In the genomic region with DNA sequence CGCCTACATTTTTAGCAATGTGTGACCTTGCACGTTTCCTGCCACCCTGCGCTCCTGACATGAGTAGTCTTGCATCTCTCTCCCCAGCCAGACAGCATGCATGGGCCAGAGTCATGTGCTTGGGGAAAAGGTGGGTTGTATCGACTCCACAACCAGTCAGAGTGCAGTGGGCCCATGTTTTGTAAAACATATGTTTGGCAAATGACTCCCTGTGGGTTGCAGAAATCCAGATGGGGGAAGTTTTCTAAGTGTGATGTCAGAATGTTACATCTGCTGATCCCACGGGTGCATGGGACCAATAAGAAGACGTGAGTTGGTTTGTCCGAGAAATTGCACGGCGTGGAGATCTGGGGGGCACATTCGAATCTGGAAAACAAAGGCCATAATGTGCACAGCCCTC, we compare ENCODE assay signal across 29 cellular contexts.
"Had no signal": no experiment of that assay in that cellular context is flagged by ENCODE, and none has a peak within 500 bp of the region (broad histone marks: within the 10 kb centered on the region; RNA-seq: fewer than 3 reads in every experiment).

No MANE protein-coding gene starts in this region.

- H3K4me1 Mint-ChIP-seq: activated CD4-positive, alpha-beta T cell treated with anti-CD3 and anti-CD28 coated beads, Interleukin-2, amount 10 ng/mL, durations not matched to agents 7 days and 5 days; activated naive CD8-positive, alpha-beta T cell treated with anti-CD3 and anti-CD28 coated beads, Interleukin-2, amount 10 ng/mL, durations not matched to agents 7 days and 5 days; activated T-helper 17 cell treated with anti-CD3 and anti-CD28 coated beads, Interleukin-2, amount 50 U/mL, for 72 hours; T-cell had no signal

- H3K27ac ChIP-seq: adrenal gland, SK-N-MC, VCaP had no signal

- H3K36me3 Mint-ChIP-seq: activated CD4-positive, alpha-beta memory T cell treated with anti-CD3 and anti-CD28 coated beads for 36 hours; activated naive CD8-positive, alpha-beta T cell treated with anti-CD3 and anti-CD28 coated beads, Interleukin-2, amount 10 ng/mL, durations not matched to agents 7 days and 5 days; T-cell had no signal

- H3K27ac Mint-ChIP-seq: activated CD4-positive, alpha-beta memory T cell treated with anti-CD3 and anti-CD28 coated beads for 36 hours; activated CD4-positive, alpha-beta T cell treated with anti-CD3 and anti-CD28 coated beads, Interleukin-2, amount 10 ng/mL, durations not matched to agents 7 days and 5 days; activated naive CD8-positive, alpha-beta T cell treated with anti-CD3 and anti-CD28 coated beads, Interleukin-2, amount 10 ng/mL, durations not matched to agents 7 days and 5 days; activated T-helper 17 cell treated with anti-CD3 and anti-CD28 coated beads, Interleukin-2, amount 50 U/mL, for 72 hours; T-cell had no signal

- H3K4me3 ChIP-seq: adrenal gland, MG63, SK-N-MC had no signal

- DNase-seq: activated CD4-positive, alpha-beta memory T cell treated with anti-CD3 and anti-CD28 coated beads for 36 hours; activated CD4-positive, alpha-beta T cell treated with anti-CD3 and anti-CD28 coated beads, Interleukin-2, amount 10 ng/mL, durations not matched to agents 7 days and 5 days; activated CD4-positive, CD25-positive, alpha-beta regulatory T cell; activated CD8-positive, alpha-beta memory T cell treated with anti-CD3 and anti-CD28 coated beads for 24 hours; activated gamma-delta T cell; activated naive CD4-positive, alpha-beta T cell treated with anti-CD3 and anti-CD28 coated beads, Interleukin-2, amount 50 U/mL, for 16 hours; activated naive CD8-positive, alpha-beta T cell treated with anti-CD3 and anti-CD28 coated beads, Interleukin-2, amount 10 ng/mL, durations not matched to agents 7 days and 5 days; activated T-cell treated with anti-CD3 and anti-CD28 coated beads for 4 hours; activated T-cell treated with anti-CD3 and anti-CD28 coated beads, Interleukin-2, amount 50 U/mL, for 48 hours; adrenal gland; anterior cingulate cortex; cerebellar nuclear complex; MG63; MV-4-11; NCI-H1092 treated with DMSO at 0.1 percent for 48 hours; NCI-H1417 treated with DMSO at 0.1 percent for 48 hours; NCI-H1694; NCI-H2029; NCI-H2107; NCI-H2171 treated with DMSO at 0.1 percent for 48 hours; NCI-H226; NCI-H526; NCI-H82; T-cell; T-helper 2 cell; T1000 had no signal

- H3K36me3 ChIP-seq: adrenal gland, MG63 had no signal

- H3K9me3 Mint-ChIP-seq: activated CD4-positive, alpha-beta memory T cell treated with anti-CD3 and anti-CD28 coated beads for 36 hours; activated CD4-positive, alpha-beta T cell treated with anti-CD3 and anti-CD28 coated beads, Interleukin-2, amount 10 ng/mL, durations not matched to agents 7 days and 5 days; activated naive CD8-positive, alpha-beta T cell treated with anti-CD3 and anti-CD28 coated beads, Interleukin-2, amount 10 ng/mL, durations not matched to agents 7 days and 5 days; activated T-helper 17 cell treated with anti-CD3 and anti-CD28 coated beads, Interleukin-2, amount 50 U/mL, for 72 hours; T-cell had no signal

- ATAC-seq: activated T-helper 17 cell treated with anti-CD3 and anti-CD28 coated beads, Interleukin-2, amount 50 U/mL, for 72 hours; T-cell had no signal

- H3K4me1 ChIP-seq: adrenal gland had no signal

- H3K4me3 Mint-ChIP-seq: activated CD4-positive, alpha-beta memory T cell treated with anti-CD3 and anti-CD28 coated beads for 36 hours; activated CD4-positive, alpha-beta T cell treated with anti-CD3 and anti-CD28 coated beads, Interleukin-2, amount 10 ng/mL, durations not matched to agents 7 days and 5 days; activated naive CD8-positive, alpha-beta T cell treated with anti-CD3 and anti-CD28 coated beads, Interleukin-2, amount 10 ng/mL, durations not matched to agents 7 days and 5 days; activated T-helper 17 cell treated with anti-CD3 and anti-CD28 coated beads, Interleukin-2, amount 50 U/mL, for 72 hours; T-cell had no signal

- H3K9me3 ChIP-seq: adrenal gland, MG63 had no signal
